In genomic region chr6:149026530-149026942, GRCh38 we compare ENCODE assay signal across 8 cellular contexts.
A peak's percentile ranks its signal among the peaks of the same experiment; 100 is the strongest.
DNase-seq lines count a peak whose midpoint lies in the region; ATAC-seq and TF ChIP-seq lines count a peak whose summit lies in the region.

No MANE protein-coding gene starts in this region.

- no peak overlapping the region for H3K14ac ChIP-seq in mesenchymal stem cell (ENCODE audit: low read length in 2 of 2)

- H3K18ac ChIP-seq in mesenchymal stem cell (ENCODE audit: low read depth in 1 of 2, low read length in 2 of 2) = no peak overlapping the region

- no peak overlapping the region for H2AK5ac ChIP-seq in mesenchymal stem cell (ENCODE audit: low read length, severe bottlenecking)

- peaks cover 3 to 6% of the 10 kb centered on the region in 2 experiments for H3K4me1 ChIP-seq in HCT116 (ENCODE audit: control insufficient read depth in 1 of 2, insufficient read depth in 2 of 2, low read length in 2 of 2)
- H3K4me1 ChIP-seq in body of pancreas = peaks cover 9% of the 10 kb centered on the region
- peaks cover 1% of the 10 kb centered on the region for H3K4me1 ChIP-seq in mesenchymal stem cell (ENCODE audit: control insufficient read depth, insufficient read depth, low read depth, low read length)

- H3K4ac ChIP-seq in mesenchymal stem cell (ENCODE audit: low read depth in 1 of 2, low read length in 2 of 2) = no peak overlapping the region

- CTCF ChIA-PET in BJ (lab: Yijun Ruan, JAX) (interaction anchor here (0.6 to 6.4 kb wide), 28 partner anchors 10 to 879 kb away, joined by 3 to 67 read pairs (median 4); partner anchors contain the start of gene UST), HCT116 (lab: Charles Lee) (interaction anchor here (1.1 to 4.0 kb wide), 4 partner anchors 14 to 467 kb away, joined by 3 to 37 read pairs (median 4); no protein-coding TSS in a partner anchor)

- H3K36me3 ChIP-seq in BJ (ENCODE audit: control insufficient read depth, insufficient read depth, low read length) = peaks cover 2% of the 10 kb centered on the region; the same call in 1 of the 2 replicates
- H3K36me3 ChIP-seq in HCT116 (ENCODE audit: control insufficient read depth in 1 of 2, insufficient read depth in 2 of 2, low read length in 2 of 2) = no peaks in the 10 kb centered on the region
- H3K36me3 ChIP-seq in body of pancreas (replicated peaks in 1 of 2; ENCODE audit: insufficient read depth in 1 of 2, low read depth in 2 of 2) = peaks cover 0 to 2% of the 10 kb centered on the region in 2 donors
- H3K36me3 ChIP-seq in mesenchymal stem cell (ENCODE audit: control insufficient read depth in 1 of 2, insufficient read depth in 2 of 2, low read depth in 1 of 2, low read length in 2 of 2) = peaks cover 3 to 20% of the 10 kb centered on the region in 2 experiments

- no peak overlapping the region for H3K23ac ChIP-seq in mesenchymal stem cell (ENCODE audit: low read length in 2 of 2)

- 64 to 71% methylated on average over 4 of the region's 4 CpGs for WGBS in body of pancreas, 2 donors
- 14% methylated on average over 3 of the region's 4 CpGs for WGBS in mesenchymal stem cell

- H2BK15ac ChIP-seq in mesenchymal stem cell (ENCODE audit: low read depth, poor library complexity, severe bottlenecking) = no peak overlapping the region

- DNase-seq in BJ (ENCODE audit: low read depth) (peak; percentile 89), HCT116 (ENCODE audit: low read depth, low spot score) (peak; percentile 70), NOMO-1 (lab: John Stamatoyannopoulos, UW; ENCODE audit: unreplicated experiment in 2 of 2) (peak; percentile 58 to 70), body of pancreas (no peak), mesenchymal stem cell (peak; percentile 75), ecto neural progenitor cell (ENCODE audit: low spot score) (no peak), omental fat pad (ENCODE audit: low spot score) (no peak)

- TF ChIP-seq RAD21 in HCT116 (IDR thresholded peaks at IDR 0.05; ENCODE audit: low read depth) = peak; percentile 79

- no peaks in the 10 kb centered on the region for H3K79me1 ChIP-seq in mesenchymal stem cell (replicated peaks; ENCODE audit: low read length, poor library complexity, severe bottlenecking)

- intact Hi-C loops in HCT116 (cut with micrococcal nuclease) = loop anchor here (2.0 to 5.0 kb wide), 3 partner anchors 449 to 901 kb away; no protein-coding TSS in a partner anchor
- intact Hi-C loops in body of pancreas (cut with DNase I) = loop anchor here (5.0 kb wide), 1 partner anchor 401 kb away; no protein-coding TSS in a partner anchor

- peak; percentile 71 for TF ChIP-seq CTCF in BJ (IDR thresholded peaks at IDR 0.05; ENCODE audit: insufficient read depth, low read depth, low read length)
- TF ChIP-seq CTCF in HCT116 (IDR thresholded peaks at IDR 0.05 in 2 of 3, conservative IDR thresholded peaks at IDR 0.05 in 1 of 3; ENCODE audit: borderline replicate concordance in 1 of 3, insufficient read depth in 1 of 3, low read depth in 2 of 3, low read length in 2 of 3) = peak; percentile 69 to 78 (median 74)
- TF ChIP-seq CTCF in body of pancreas (IDR thresholded peaks at IDR 0.05) = peak in 6 of 7 experiments; percentile 13 to 38 (median 32)
- no peak for TF ChIP-seq CTCF in omental fat pad (IDR thresholded peaks at IDR 0.05)

- RAD21 ChIA-PET in HCT116 (lab: Charles Lee; ENCODE audit: low non-redundant PET in 1 of 2, low total read pairs in 2 of 2, uncharacterized antibody in 2 of 2, unreplicated experiment in 2 of 2) = interaction anchor here in 1 of 2 experiments (1.6 kb wide), 1 partner anchor 448 kb away, joined by 5 read pairs; no protein-coding TSS in a partner anchor

- no peak overlapping the region for H2BK12ac ChIP-seq in mesenchymal stem cell (ENCODE audit: low read length in 2 of 2)

- no peaks in the 10 kb centered on the region for H4K20me1 ChIP-seq in HCT116 (ENCODE audit: insufficient read depth)

- H3K9me3 ChIP-seq in HCT116 (ENCODE audit: control insufficient read depth in 1 of 2, insufficient read depth in 1 of 2, low read depth in 1 of 2, low read length in 2 of 2) (no peaks in the 10 kb centered on the region), body of pancreas (no peaks in the 10 kb centered on the region), mesenchymal stem cell (ENCODE audit: control insufficient read depth, low read length) (no peaks in the 10 kb centered on the region)

- no peak overlapping the region for H2BK120ac ChIP-seq in mesenchymal stem cell (ENCODE audit: low read depth, low read length)

- H3K4me2 ChIP-seq in HCT116 (ENCODE audit: low read length) = no peak overlapping the region
- H3K4me2 ChIP-seq in mesenchymal stem cell (ENCODE audit: low read length, poor library complexity, severe bottlenecking) = no peak overlapping the region

- no peaks in the 10 kb centered on the region for H3K9me2 ChIP-seq in HCT116 (ENCODE audit: insufficient read depth)

- H3K9ac ChIP-seq in HCT116 (ENCODE audit: low read length) (no peak overlapping the region), mesenchymal stem cell (ENCODE audit: low read length) (peak overlapping the region; percentile 71)

- no peak for TF ChIP-seq POLR2A in HCT116 (IDR thresholded peaks at IDR 0.05; ENCODE audit: borderline replicate concordance, extremely low read depth, insufficient read depth, insufficient read length)
- TF ChIP-seq POLR2A in body of pancreas (IDR thresholded peaks at IDR 0.05) = no peak

- H2AFZ ChIP-seq in HCT116 (ENCODE audit: low read depth, low read length, poor library complexity, severe bottlenecking) (no peak overlapping the region), mesenchymal stem cell (ENCODE audit: low read depth, low read length) (no peak overlapping the region)

- H3K27ac ChIP-seq in HCT116 (ENCODE audit: low read depth, low read length) (no peak overlapping the region), body of pancreas (no peak overlapping the region), mesenchymal stem cell (ENCODE audit: low read length, poor library complexity, severe bottlenecking) (no peak overlapping the region)

- H3K27me3 ChIP-seq in BJ (ENCODE audit: control insufficient read depth, insufficient read depth, low read length) (peaks cover 1% of the 10 kb centered on the region; the same call in 1 of the 2 replicates), HCT116 (ENCODE audit: insufficient read depth, low read length) (no peaks in the 10 kb centered on the region), body of pancreas (no peaks in the 10 kb centered on the region), mesenchymal stem cell (ENCODE audit: control insufficient read depth in 1 of 2, insufficient read depth in 1 of 2, low read length in 2 of 2) (no peaks in the 10 kb centered on the region)

- H3K79me2 ChIP-seq in HCT116 (ENCODE audit: insufficient read depth, low read length) = no peaks in the 10 kb centered on the region

- BruUV-seq in HCT116 (replicated peaks; lab: Mats Ljungman, UMichigan) = no TSS peak

- H2BK5ac ChIP-seq in mesenchymal stem cell (ENCODE audit: low read depth, low read length, poor library complexity, severe bottlenecking) = no peak overlapping the region

- H4K91ac ChIP-seq in mesenchymal stem cell (ENCODE audit: low read length) = no peak overlapping the region

- POLR2A ChIA-PET in BJ (lab: Charles Lee) = interaction anchor here (0.6 kb wide), 2 partner anchors 308 to 453 kb away, joined by 8 to 13 read pairs; no protein-coding TSS in a partner anchor
- POLR2A ChIA-PET in HCT116 (lab: Charles Lee) = no interaction called here

- no peak overlapping the region for H4K8ac ChIP-seq in mesenchymal stem cell (ENCODE audit: low read length)

- H3K4me3 ChIP-seq in BJ (ENCODE audit: low read depth, low read length) (no peak overlapping the region), HCT116 (replicated peaks in 1 of 2; ENCODE audit: low read depth in 1 of 2, low read length in 2 of 2) (no peak overlapping the region), body of pancreas (no peak overlapping the region), mesenchymal stem cell (ENCODE audit: insufficient read depth in 1 of 2, low read depth in 1 of 2, low read length in 2 of 2) (no peak overlapping the region)

- ATAC-seq in HCT116 (peak; percentile 75), body of pancreas (no peak), GM21717 (IDR thresholded peaks at IDR 0.05; ENCODE audit: unreplicated experiment) (no peak), omental fat pad (ENCODE audit: low FRiP score) (no peak)

TF ChIP-seq in HCT116, 20 proteins besides CTCF, POLR2A, EP300 and RAD21:
- no peak for TF ChIP-seq EZH2 (IDR thresholded peaks at IDR 0.05)
- no peak for TF ChIP-seq YY1 (IDR thresholded peaks at IDR 0.05; ENCODE audit: extremely low read depth, insufficient replicate concordance, low read depth, low read length)
- TF ChIP-seq JUND (IDR thresholded peaks at IDR 0.05) = peak; percentile 26; the same call in 1 of the 2 replicates
- TF ChIP-seq, protein P1, sequence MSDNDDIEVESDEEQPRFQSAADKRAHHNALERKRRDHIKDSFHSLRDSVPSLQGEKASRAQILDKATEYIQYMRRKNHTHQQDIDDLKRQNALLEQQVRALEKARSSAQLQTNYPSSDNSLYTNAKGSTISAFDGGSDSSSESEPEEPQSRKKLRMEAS (IDR thresholded peaks at IDR 0.05) = no peak
- TF ChIP-seq EZH2phosphoT487 (IDR thresholded peaks at IDR 0.05; ENCODE audit: borderline replicate concordance) = no peak
- no peak for TF ChIP-seq FOSL1 (IDR thresholded peaks at IDR 0.05; ENCODE audit: low read depth)
- TF ChIP-seq SIN3A (IDR thresholded peaks at IDR 0.05; ENCODE audit: low read depth) = no peak
- peak; percentile 67; the same call in 1 of the 2 replicates for TF ChIP-seq CBX3 (IDR thresholded peaks at IDR 0.05; ENCODE audit: low read depth)
- TF ChIP-seq ELF1 (IDR thresholded peaks at IDR 0.05; ENCODE audit: borderline replicate concordance, low read depth) = no peak
- TF ChIP-seq, protein P2, sequence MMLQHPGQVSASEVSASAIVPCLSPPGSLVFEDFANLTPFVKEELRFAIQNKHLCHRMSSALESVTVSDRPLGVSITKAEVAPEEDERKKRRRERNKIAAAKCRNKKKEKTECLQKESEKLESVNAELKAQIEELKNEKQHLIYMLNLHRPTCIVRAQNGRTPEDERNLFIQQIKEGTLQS (IDR thresholded peaks at IDR 0.05) = no peak
- TF ChIP-seq SP1 (IDR thresholded peaks at IDR 0.05; ENCODE audit: low read depth) = 0 out of 2 replicates have a peak, but pooled peaks have one; percentile 15
- no peak for TF ChIP-seq ZNF274 (IDR thresholded peaks at IDR 0.05; ENCODE audit: low read depth, low read length)

Comparison
In these comparisons a context has a peak if more than half of its experiments do, and no peak if none do; other contexts are left out.
1. DNase-seq: peak in BJ (single experiment), HCT116 (single experiment), NOMO-1 (2 of 2) and mesenchymal stem cell (single experiment); none in body of pancreas (0 of 4), ecto neural progenitor cell (single experiment) and omental fat pad (single experiment).
2. CTCF ChIP-seq: peak in BJ (single experiment), HCT116 (3 of 3) and body of pancreas (6 of 7); none in omental fat pad (0 of 3).